ENCODE assay signal across 15 cellular contexts in genomic region chr5:118017536-118017935, GRCh38.
DNase-seq lines count a peak whose midpoint lies in the region; ATAC-seq and TF ChIP-seq lines count a peak whose summit lies in the region.
"Had no signal": no experiment of that assay in that cellular context is flagged by ENCODE, and none has a peak within 500 bp of the region (broad histone marks: within the 10 kb centered on the region; RNA-seq: fewer than 3 reads in every experiment).

No MANE protein-coding gene starts in this region.

- H3K27me3 ChIP-seq in thyroid gland, result no peaks in the 10 kb centered on the region
- H3K27me3 ChIP-seq: BE2C had no signal

- intact Hi-C loops in thyroid gland (cut with DNase I), result no loop called here

- H3K27ac ChIP-seq in cingulate gyrus (ENCODE audit: low read depth, low read length) (peak overlapping the region; percentile 80), thyroid gland (no peak overlapping the region), RWPE1 (no peak overlapping the region)
- H3K27ac ChIP-seq: C4-2B, GM23248 had no signal

- no peaks in the 10 kb centered on the region for H3K4me1 ChIP-seq in thyroid gland
- H3K4me1 ChIP-seq: BE2C had no signal

- DNase-seq in hippocampal formation (lab: John Stamatoyannopoulos, UW), result peak; percentile 4 to 72
- DNase-seq in midbrain (lab: John Stamatoyannopoulos, UW), result peak; percentile 67
- peak; percentile 90 for DNase-seq in superior temporal gyrus (ENCODE audit: extremely low spot score)
- DNase-seq in glomerular visceral epithelial cell (ENCODE audit: extremely low spot score), result no peak
- DNase-seq in thyroid gland, result no peak
- no peak for DNase-seq in RWPE1 (ENCODE audit: low spot score)
- DNase-seq: BE2C; CD4-positive, alpha-beta memory T cell; DMS79; GM23248; H7 had no signal

- TF ChIP-seq POLR2A in thyroid gland (IDR thresholded peaks at IDR 0.05), result no peak

- 82 to 83% methylated on average over 5 of the region's 5 CpGs for WGBS in thyroid gland, 2 donors

- CTCF ChIA-PET in RWPE1 (lab: Yijun Ruan, JAX), result no interaction called here

- TF ChIP-seq CTCF in thyroid gland (IDR thresholded peaks at IDR 0.05), result no peak
- no peak for TF ChIP-seq CTCF in RWPE1 (conservative IDR thresholded peaks at IDR 0.05; ENCODE audit: low read depth)

- no peaks in the 10 kb centered on the region for H3K9me3 ChIP-seq in thyroid gland
- H3K9me3 ChIP-seq: BE2C had no signal

- no peaks in the 10 kb centered on the region for H3K36me3 ChIP-seq in thyroid gland
- H3K36me3 ChIP-seq: BE2C had no signal

- ATAC-seq in HG03280 (IDR thresholded peaks at IDR 0.05; ENCODE audit: unreplicated experiment), result no peak
- ATAC-seq: GM12878 had no signal

- POLR2A ChIA-PET in RWPE1 (lab: Yijun Ruan, JAX; ENCODE audit: low non-redundant PET), result no interaction called here

- no peak overlapping the region for H3K4me3 ChIP-seq in thyroid gland (replicated peaks in 1 of 3)
- H3K4me3 ChIP-seq: GM12878, GM23248 had no signal

Comparison
In these comparisons a context has a peak if more than half of its experiments do, and no peak if none do; other contexts are left out.
1. DNase-seq: peak in hippocampal formation (2 of 2), midbrain (single experiment) and superior temporal gyrus (single experiment); none in glomerular visceral epithelial cell (single experiment), thyroid gland (0 of 2) and RWPE1 (single experiment).